8 cellular contexts compared by ENCODE assay signal in the genomic region with DNA sequence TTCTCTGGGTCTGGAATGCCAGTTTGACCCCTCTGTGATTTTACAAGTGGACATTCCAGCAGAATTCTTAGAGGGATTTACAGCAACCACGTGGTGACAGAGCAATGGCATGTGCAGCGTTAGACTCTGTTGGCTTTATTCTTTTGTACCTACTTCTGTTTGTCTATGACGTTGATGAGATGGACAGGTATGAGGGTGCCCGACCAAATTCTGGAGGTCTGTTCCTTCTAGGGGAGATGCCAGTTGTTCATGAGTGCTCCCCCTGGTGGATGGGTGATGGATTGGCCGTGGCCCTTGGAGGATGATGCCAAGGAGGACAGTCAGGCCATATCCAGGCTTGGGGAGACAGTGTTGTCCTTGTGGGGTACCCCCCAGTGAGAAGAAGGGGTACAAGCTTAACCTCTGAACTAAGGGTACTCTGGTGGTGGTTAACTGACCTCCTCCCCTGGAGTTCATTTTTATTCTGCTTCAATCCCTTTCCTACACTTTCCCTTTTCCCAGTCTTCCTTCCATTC.
DNase-seq lines count a peak whose midpoint lies in the region; ATAC-seq, FAIRE-seq and TF ChIP-seq lines count a peak whose summit lies in the region.

No MANE protein-coding gene starts in this region.

- DNase-seq in EH (ENCODE audit: low read depth) (peak; percentile 39), endodermal cell (peak; percentile 83), small intestine (peak; percentile 40), NCI-H1930 (lab: John Stamatoyannopoulos, UW) (no peak), 8988T (no peak)
- DNase-seq in activated CD4-positive, alpha-beta T cell treated with anti-CD3 and anti-CD28 coated beads, Interleukin-2, amount 50 U/mL, for 48 hours = peak; percentile 55 to 64

- H3K4me3 Mint-ChIP-seq in endodermal cell = no peak overlapping the region

- H3K27ac Mint-ChIP-seq in endodermal cell = no peak overlapping the region

- H3K4me3 ChIP-seq in endodermal cell (ENCODE audit: low read length) (no peak overlapping the region), small intestine (ENCODE audit: low read depth in 1 of 2, low read length in 2 of 2) (no peak overlapping the region)

- H3K9me3 ChIP-seq in endodermal cell (ENCODE audit: control insufficient read depth, low read length) = no peaks in the 10 kb centered on the region
- no peaks in the 10 kb centered on the region for H3K9me3 ChIP-seq in small intestine (ENCODE audit: control insufficient read depth, low read depth)

- TF ChIP-seq CTCF in LNCAP (IDR thresholded peaks at IDR 0.05) (peak; percentile 65; the same call in 1 of the 2 replicates), endodermal cell (conservative IDR thresholded peaks at IDR 0.05) (peak; percentile 93)

- no peaks in the 10 kb centered on the region for H3K9me3 Mint-ChIP-seq in endodermal cell

- ATAC-seq in GM21447 (IDR thresholded peaks at IDR 0.05; ENCODE audit: unreplicated experiment) = no peak

- H3K36me3 ChIP-seq in endodermal cell (ENCODE audit: control insufficient read depth, insufficient read depth, low read length) (peaks cover 29% of the 10 kb centered on the region), small intestine (ENCODE audit: control insufficient read depth in 2 of 2, insufficient read depth in 2 of 2, low read length in 2 of 2) (peaks cover 0 to 5% of the 10 kb centered on the region in 2 donors)

- WGBS in endodermal cell (ENCODE audit: insufficient coverage in 1 of 2, insufficient read length in 1 of 2), 2 experiments = 82 to 100% methylated on average over 2 to 5 of the region's 5 CpGs
- 76 to 83% (median 82%) methylated on average over 5 of the region's 5 CpGs for WGBS in small intestine, 3 donors

- H3K27ac ChIP-seq in endodermal cell (ENCODE audit: low read depth, low read length) (no peak overlapping the region), small intestine (ENCODE audit: low read depth in 1 of 2, low read length in 1 of 2) (no peak overlapping the region)

- peaks cover 28% of the 10 kb centered on the region for H3K27me3 Mint-ChIP-seq in endodermal cell (ENCODE audit: insufficient read depth)

- FAIRE-seq in small intestine (lab: Jason Lieb, UNC) = no peak

- no peaks in the 10 kb centered on the region for H3K27me3 ChIP-seq in endodermal cell (ENCODE audit: control insufficient read depth, insufficient read depth, low read length, poor library complexity, severe bottlenecking)
- H3K27me3 ChIP-seq in small intestine (ENCODE audit: control insufficient read depth in 2 of 2, insufficient read depth in 2 of 2, low read length in 2 of 2) = no peaks in the 10 kb centered on the region

- H3K4me1 ChIP-seq in endodermal cell (ENCODE audit: control insufficient read depth, insufficient read depth, low read length) (peaks cover 19% of the 10 kb centered on the region), small intestine (ENCODE audit: control insufficient read depth in 2 of 2, insufficient read depth in 1 of 2, low read depth in 1 of 2, low read length in 1 of 2) (peaks cover 0 to 5% of the 10 kb centered on the region in 2 donors)

- peaks cover 32% of the 10 kb centered on the region for H3K4me1 Mint-ChIP-seq in endodermal cell

- H3K9ac ChIP-seq in endodermal cell (ENCODE audit: extremely low read depth, low read length, poor library complexity, severe bottlenecking) = no peak overlapping the region

- H3K36me3 Mint-ChIP-seq in endodermal cell (ENCODE audit: low read depth) = peaks cover 22% of the 10 kb centered on the region

Comparison
In these comparisons a context has a peak if more than half of its experiments do, and no peak if none do; other contexts are left out.
1. DNase-seq: peak in EH (single experiment), activated CD4-positive, alpha-beta T cell treated with anti-CD3 and anti-CD28 coated beads, Interleukin-2, amount 50 U/mL, for 48 hours (2 of 2), endodermal cell (single experiment) and small intestine (single experiment); none in NCI-H1930 (0 of 2) and 8988T (single experiment).